ENCODE assay signal across 1 cellular context in genomic region chr3:179768080-179768479, GRCh38.
TF ChIP-seq lines count a peak whose summit lies in the region.

No MANE protein-coding gene starts in this region.

TF ChIP-seq in GM12878, 131 proteins besides CTCF, POLR2A, EP300 and RAD21 (continued from another document):
- no peak for TF ChIP-seq E4F1 (IDR thresholded peaks at IDR 0.05; ENCODE audit: borderline replicate concordance, partially characterized antibody)
